12 cellular contexts compared by ENCODE assay signal in genomic region chr17:48299760-48300159, GRCh38.
A peak's percentile ranks its signal among the peaks of the same experiment; 100 is the strongest.
DNase-seq lines count a peak whose midpoint lies in the region; ATAC-seq, FAIRE-seq and TF ChIP-seq lines count a peak whose summit lies in the region.
"Had no signal": no experiment of that assay in that cellular context is flagged by ENCODE, and none has a peak within 500 bp of the region (broad histone marks: within the 10 kb centered on the region; RNA-seq: fewer than 3 reads in every experiment).

No MANE protein-coding gene starts in this region.

- intact Hi-C loops in activated T-helper 1 cell treated with anti-CD3 and anti-CD28 coated beads, Interleukin-12 subunit alpha, Interleukin-12 subunit beta, Interleukin-2, Interleukin-4 antibody, amounts not matched to agents 30 ng/mL and 10 ng/mL and 1 ng/mL, durations not matched to agents 14 hours and 24 hours and 36 hours (cut with micrococcal nuclease): loop anchor here (5.0 kb wide), 1 partner anchor 37 kb away; no protein-coding TSS in a partner anchor

- H3K36me3 Mint-ChIP-seq in activated T-helper 1 cell treated with anti-CD3 and anti-CD28 coated beads, Interleukin-12 subunit alpha, Interleukin-12 subunit beta, Interleukin-2, Interleukin-4 antibody, amounts not matched to agents 30 ng/mL and 10 ng/mL and 1 ng/mL, durations not matched to agents 14 hours and 24 hours and 36 hours (ENCODE audit: low read depth): peaks cover 9% of the 10 kb centered on the region

- ATAC-seq in GM21423 (IDR thresholded peaks at IDR 0.05; ENCODE audit: unreplicated experiment) (no peak), upper lobe of left lung (ENCODE audit: low FRiP score in 2 of 2) (no peak)

- CTCF ChIA-PET in HEK293 (lab: Yijun Ruan, JAX): interaction anchor here (0.6 to 2.1 kb wide), 7 partner anchors 8 to 301 kb away, joined by 3 to 20 read pairs (median 3); no protein-coding TSS in a partner anchor

- H3K27ac ChIP-seq in HEK293 (ENCODE audit: extremely low read depth, low read depth, low read length) (no peak overlapping the region), upper lobe of left lung (no peak overlapping the region)
- H3K27ac ChIP-seq: SJCRH30 had no signal

- no peaks in the 10 kb centered on the region for H3K27me3 ChIP-seq in upper lobe of left lung
- H3K27me3 ChIP-seq: SJCRH30 had no signal

- no peaks in the 10 kb centered on the region for H3K27me3 Mint-ChIP-seq in activated T-helper 1 cell treated with anti-CD3 and anti-CD28 coated beads, Interleukin-12 subunit alpha, Interleukin-12 subunit beta, Interleukin-2, Interleukin-4 antibody, amounts not matched to agents 30 ng/mL and 10 ng/mL and 1 ng/mL, durations not matched to agents 14 hours and 24 hours and 36 hours (ENCODE audit: insufficient read depth)

- no peaks in the 10 kb centered on the region for H3K4me1 ChIP-seq in HEK293 (ENCODE audit: control insufficient read depth, insufficient read depth, low read length)
- H3K4me1 ChIP-seq in upper lobe of left lung: no peaks in the 10 kb centered on the region
- H3K4me1 ChIP-seq: BE2C had no signal

- H3K4me3 ChIP-seq in HEK293 (ENCODE audit: low read depth, low read length): no peak overlapping the region
- H3K4me3 ChIP-seq in upper lobe of left lung: no peak overlapping the region
- H3K4me3 ChIP-seq: SJCRH30 had no signal

- H3K4me1 Mint-ChIP-seq in activated T-helper 1 cell treated with anti-CD3 and anti-CD28 coated beads, Interleukin-12 subunit alpha, Interleukin-12 subunit beta, Interleukin-2, Interleukin-4 antibody, amounts not matched to agents 30 ng/mL and 10 ng/mL and 1 ng/mL, durations not matched to agents 14 hours and 24 hours and 36 hours (ENCODE audit: low read depth): peaks cover 50% of the 10 kb centered on the region

- TF ChIP-seq POLR2A in upper lobe of left lung (IDR thresholded peaks at IDR 0.05): no peak

- no peaks in the 10 kb centered on the region for H3K36me3 ChIP-seq in HEK293 (ENCODE audit: control insufficient read depth in 2 of 2, insufficient read depth in 1 of 2, low read length in 2 of 2)
- H3K36me3 ChIP-seq in upper lobe of left lung: no peaks in the 10 kb centered on the region
- H3K36me3 ChIP-seq: BE2C, SJCRH30 had no signal

- WGBS in upper lobe of left lung, 2 donors: 95 to 96% methylated on average over 1 of the region's 1 CpG

- H3K9me3 Mint-ChIP-seq in activated T-helper 1 cell treated with anti-CD3 and anti-CD28 coated beads, Interleukin-12 subunit alpha, Interleukin-12 subunit beta, Interleukin-2, Interleukin-4 antibody, amounts not matched to agents 30 ng/mL and 10 ng/mL and 1 ng/mL, durations not matched to agents 14 hours and 24 hours and 36 hours: no peaks in the 10 kb centered on the region

- H3K9me3 ChIP-seq in HEK293 (ENCODE audit: control insufficient read depth, insufficient read depth, low read depth, low read length): no peaks in the 10 kb centered on the region
- H3K9me3 ChIP-seq in upper lobe of left lung: no peaks in the 10 kb centered on the region
- H3K9me3 ChIP-seq: BE2C, SJCRH30 had no signal

- no peak overlapping the region for H3K4me3 Mint-ChIP-seq in activated T-helper 1 cell treated with anti-CD3 and anti-CD28 coated beads, Interleukin-12 subunit alpha, Interleukin-12 subunit beta, Interleukin-2, Interleukin-4 antibody, amounts not matched to agents 30 ng/mL and 10 ng/mL and 1 ng/mL, durations not matched to agents 14 hours and 24 hours and 36 hours

- peak overlapping the region; percentile 32 for H3K27ac Mint-ChIP-seq in activated T-helper 1 cell treated with anti-CD3 and anti-CD28 coated beads, Interleukin-12 subunit alpha, Interleukin-12 subunit beta, Interleukin-2, Interleukin-4 antibody, amounts not matched to agents 30 ng/mL and 10 ng/mL and 1 ng/mL, durations not matched to agents 14 hours and 24 hours and 36 hours

- no peak for TF ChIP-seq CTCF in HEK293 (tag by site-specific recombination; IDR thresholded peaks at IDR 0.05)
- no peak for TF ChIP-seq CTCF in upper lobe of left lung (IDR thresholded peaks at IDR 0.05)

- FAIRE-seq in urothelium cell line (lab: Jason Lieb, UNC): peak; percentile 20

- POLR2A ChIA-PET in HEK293 (lab: Yijun Ruan, JAX): no interaction called here

- peak; percentile 6 for DNase-seq in stimulated activated CD4-positive, alpha-beta T cell treated with anti-CD3 and anti-CD28 coated beads, Interleukin-1b, Interleukin-23, amount 100 ng/mL, for 48 hours
- no peak for DNase-seq in stimulated activated CD4-positive, alpha-beta T cell treated with anti-CD3 and anti-CD28 coated beads, Interleukin-4, amount 100 ng/mL, for 4 hours
- DNase-seq in activated T-helper 1 cell treated with anti-CD3 and anti-CD28 coated beads, Interleukin-12 subunit alpha, Interleukin-12 subunit beta, Interleukin-2, Interleukin-4 antibody, amounts not matched to agents 30 ng/mL and 10 ng/mL and 1 ng/mL, durations not matched to agents 14 hours and 24 hours and 36 hours (ENCODE audit: low spot score): no peak
- DNase-seq in urothelium cell line (ENCODE audit: low spot score) (no peak), upper lobe of left lung (no peak), NCI-H82 (lab: John Stamatoyannopoulos, UW) (no peak)
- DNase-seq: BE2C, kidney glomerular epithelial cell, NCI-H2029 treated with DMSO at 0.1 percent for 48 hours, SJCRH30 had no signal

- TF ChIP-seq EP300 in upper lobe of left lung (IDR thresholded peaks at IDR 0.05): no peak

TF ChIP-seq in HEK293, 187 proteins besides CTCF, POLR2A, EP300 and RAD21:
- TF ChIP-seq EGR2 (tag by site-specific recombination; IDR thresholded peaks at IDR 0.05; ENCODE audit: low read depth) (0 out of 2 replicates have a peak, but pooled peaks have one; percentile 21), ZNF248 (tag by site-specific recombination; IDR thresholded peaks at IDR 0.05) (no peak), ZNF404 (tag by site-specific recombination; IDR thresholded peaks at IDR 0.05) (no peak), ZNF747 (tag by site-specific recombination; IDR thresholded peaks at IDR 0.05) (no peak), ZNF335 (tag by site-specific recombination; conservative IDR thresholded peaks at IDR 0.05) (no peak), ZFP3 (tag by site-specific recombination; IDR thresholded peaks at IDR 0.05; ENCODE audit: low read depth) (no peak), SALL2 (tag by site-specific recombination; IDR thresholded peaks at IDR 0.05; ENCODE audit: borderline replicate concordance) (no peak), ZNF155 (tag by site-specific recombination; IDR thresholded peaks at IDR 0.05) (no peak), YY2 (tag by site-specific recombination; IDR thresholded peaks at IDR 0.05) (peak; percentile 16; the same call in 1 of the 2 replicates), ZNF626 (tag by site-specific recombination; IDR thresholded peaks at IDR 0.05) (no peak), HOXD13 (CRISPR knock-in tag; IDR thresholded peaks at IDR 0.05; ENCODE audit: borderline replicate concordance) (no peak), ZNF2 (tag by site-specific recombination; IDR thresholded peaks at IDR 0.05) (no peak), ZNF521 (tag by site-specific recombination; IDR thresholded peaks at IDR 0.05) (no peak), ZNF221 (tag by site-specific recombination; IDR thresholded peaks at IDR 0.05; ENCODE audit: borderline replicate concordance) (no peak), OVOL3 (tag by site-specific recombination; IDR thresholded peaks at IDR 0.05) (no peak), GLI2 (tag by site-specific recombination; IDR thresholded peaks at IDR 0.05; ENCODE audit: borderline replicate concordance, low read depth) (no peak), ZFHX2 (tag by site-specific recombination; conservative IDR thresholded peaks at IDR 0.05) (peak; percentile 57), REST (tag by site-specific recombination; IDR thresholded peaks at IDR 0.05) (no peak)
